Comparison of ENCODE assay signal across 11 cellular contexts in genomic region chr3:112774293-112774926, GRCh38.
DNase-seq lines count a peak whose midpoint lies in the region; ATAC-seq and TF ChIP-seq lines count a peak whose summit lies in the region.
"Had no signal": no experiment of that assay in that cellular context is flagged by ENCODE, and none has a peak within 500 bp of the region (broad histone marks: within the 10 kb centered on the region; RNA-seq: fewer than 3 reads in every experiment).

No MANE protein-coding gene starts in this region.

- no peaks in the 10 kb centered on the region for H4K20me1 ChIP-seq in MM.1S (ENCODE audit: insufficient read depth, low read length)

- H3K4me3 Mint-ChIP-seq in natural killer cell treated with Interleukin-12 subunit alpha and Interleukin-12 subunit beta and Interleukin-15 and Interleukin-18, amount 100 ng/mL, for 72 hours = peak overlapping the region; percentile 28

- H3K9ac ChIP-seq in MM.1S (ENCODE audit: low read length) = peak overlapping the region; percentile 10; the same call in 1 of the 2 replicates

- no peaks in the 10 kb centered on the region for H3K36me3 Mint-ChIP-seq in natural killer cell treated with Interleukin-12 subunit alpha and Interleukin-12 subunit beta and Interleukin-15 and Interleukin-18, amount 100 ng/mL, for 72 hours

- no peaks in the 10 kb centered on the region for H3K9me3 Mint-ChIP-seq in natural killer cell treated with Interleukin-12 subunit alpha and Interleukin-12 subunit beta and Interleukin-15 and Interleukin-18, amount 100 ng/mL, for 72 hours

- no peaks in the 10 kb centered on the region for H3K9me3 ChIP-seq in MM.1S (replicated peaks; ENCODE audit: insufficient read depth, low read length)

- H3K27ac ChIP-seq in MM.1S (ENCODE audit: low read length) = peak overlapping the region; percentile 76

- no peaks in the 10 kb centered on the region for H3K27me3 ChIP-seq in MM.1S (replicated peaks; ENCODE audit: insufficient read depth, low read length)

- peaks cover 37% of the 10 kb centered on the region for H3K4me1 ChIP-seq in MM.1S (ENCODE audit: low read length)

- no peaks in the 10 kb centered on the region for H3K9me2 ChIP-seq in MM.1S (replicated peaks; ENCODE audit: insufficient read depth, low read length)

- peak; percentile 48 to 58 for ATAC-seq in natural killer cell treated with Interleukin-12 subunit alpha and Interleukin-12 subunit beta and Interleukin-15 and Interleukin-18, amount 100 ng/mL, for 72 hours
- no peak for ATAC-seq in HG03571 (IDR thresholded peaks at IDR 0.05; ENCODE audit: unreplicated experiment)
- no peak for ATAC-seq in GM21723 (IDR thresholded peaks at IDR 0.05; ENCODE audit: unreplicated experiment)
- ATAC-seq: left lobe of liver had no signal

- DNase-seq in Daoy (ENCODE audit: low read depth) (peak; percentile 67), MM.1S (peak; percentile 16), cardiac fibroblast (ENCODE audit: low read depth in 2 of 2) (peak; percentile 63 to 91), OCI-M1 (lab: John Stamatoyannopoulos, UW) (no peak), T-helper 9 cell (no peak)
- DNase-seq in natural killer cell treated with Interleukin-12 subunit alpha and Interleukin-12 subunit beta and Interleukin-15 and Interleukin-18, amount 100 ng/mL, for 72 hours (ENCODE audit: low spot score) = no peak
- DNase-seq: NCI-H510A treated with DMSO at 0.1 percent for 48 hours, T1000 had no signal

- TF ChIP-seq CTCF in MM.1S (IDR thresholded peaks at IDR 0.05; ENCODE audit: low read length) (no peak), cardiac fibroblast (IDR thresholded peaks at IDR 0.05; ENCODE audit: low read depth, low read length) (no peak)

- H3K4me3 ChIP-seq in MM.1S (ENCODE audit: low read length) (no peak overlapping the region), cardiac fibroblast (replicated peaks in 1 of 2; ENCODE audit: low read depth in 2 of 2, low read length in 2 of 2) (no peak overlapping the region)

- peaks cover 22% of the 10 kb centered on the region for H3F3A ChIP-seq in MM.1S (ENCODE audit: insufficient read depth, low read length)

- H3K4me2 ChIP-seq in MM.1S (ENCODE audit: low read depth, low read length) = peak overlapping the region; percentile 3

- H3K79me2 ChIP-seq in MM.1S (ENCODE audit: low read length) = no peaks in the 10 kb centered on the region

- peaks cover 40 to 51% of the 10 kb centered on the region in 2 donors for H3K4me1 Mint-ChIP-seq in natural killer cell treated with Interleukin-12 subunit alpha and Interleukin-12 subunit beta and Interleukin-15 and Interleukin-18, amount 100 ng/mL, for 72 hours (ENCODE audit: low read depth in 2 of 2)

- H2AFZ ChIP-seq in MM.1S (ENCODE audit: low read length) = no peak overlapping the region

- peak overlapping the region; percentile 64 to 75 for H3K27ac Mint-ChIP-seq in natural killer cell treated with Interleukin-12 subunit alpha and Interleukin-12 subunit beta and Interleukin-15 and Interleukin-18, amount 100 ng/mL, for 72 hours

- no peaks in the 10 kb centered on the region for H3K27me3 Mint-ChIP-seq in natural killer cell treated with Interleukin-12 subunit alpha and Interleukin-12 subunit beta and Interleukin-15 and Interleukin-18, amount 100 ng/mL, for 72 hours

- no peaks in the 10 kb centered on the region for H3K36me3 ChIP-seq in MM.1S (replicated peaks; ENCODE audit: insufficient read depth, low read length)

Comparison
In these comparisons a context has a peak if more than half of its experiments do, and no peak if none do; other contexts are left out.
1. DNase-seq: peak in Daoy (single experiment), MM.1S (single experiment) and cardiac fibroblast (2 of 2); none in natural killer cell treated with Interleukin-12 subunit alpha and Interleukin-12 subunit beta and Interleukin-15 and Interleukin-18, amount 100 ng/mL, for 72 hours (single experiment), OCI-M1 (single experiment) and T-helper 9 cell (single experiment).
2. ATAC-seq: peak in natural killer cell treated with Interleukin-12 subunit alpha and Interleukin-12 subunit beta and Interleukin-15 and Interleukin-18, amount 100 ng/mL, for 72 hours (2 of 2); none in HG03571 (single experiment) and GM21723 (single experiment).